In the genomic region with DNA sequence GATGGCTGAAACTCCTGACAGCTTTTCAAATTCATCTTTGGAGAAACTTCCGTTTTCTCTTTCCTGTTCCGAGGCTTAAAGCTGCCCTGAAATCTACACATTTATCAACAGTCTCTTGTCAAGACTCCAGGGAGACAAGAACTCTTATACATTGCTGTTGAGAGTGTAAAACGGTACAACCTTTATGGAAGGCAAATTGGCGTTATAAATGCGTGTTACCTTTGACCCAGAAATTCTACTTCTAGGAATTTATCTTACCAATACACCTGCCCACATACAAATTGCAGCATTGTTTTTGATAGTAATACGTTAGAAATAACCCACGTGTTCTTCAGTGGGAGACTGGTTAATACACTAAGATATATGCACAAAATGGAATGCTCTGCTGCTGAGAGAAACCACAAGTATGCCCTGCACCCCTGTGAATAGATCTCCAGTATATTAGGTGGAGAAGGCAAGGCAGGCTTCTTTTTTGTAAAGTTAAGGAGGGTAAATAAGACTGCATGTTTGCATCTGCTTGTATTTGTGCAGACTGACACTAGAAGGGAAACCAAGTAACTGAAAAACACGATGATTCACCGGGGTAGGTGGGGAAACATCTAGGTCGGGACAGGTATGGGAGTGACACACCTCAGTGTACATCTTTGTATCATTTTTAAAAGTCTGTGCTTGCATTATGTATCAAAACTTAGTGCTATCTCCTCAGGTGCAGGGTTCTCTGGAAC, we compare ENCODE assay signal across 18 cellular contexts.
DNase-seq lines count a peak whose midpoint lies in the region; ATAC-seq and TF ChIP-seq lines count a peak whose summit lies in the region.
"Had no signal": no experiment of that assay in that cellular context is flagged by ENCODE, and none has a peak within 500 bp of the region (broad histone marks: within the 10 kb centered on the region; RNA-seq: fewer than 3 reads in every experiment).

No MANE protein-coding gene starts in this region.

- H3K4me3 Mint-ChIP-seq in T-helper 17 cell (no peak overlapping the region), endothelial cell (ENCODE audit: unreplicated experiment) (no peak overlapping the region)
- H3K4me3 Mint-ChIP-seq: activated CD8-positive, alpha-beta T cell treated with anti-CD3 and anti-CD28 coated beads, Interleukin-2, amount 10 ng/mL, durations not matched to agents 7 days and 5 days; activated naive CD8-positive, alpha-beta T cell treated with anti-CD3 and anti-CD28 coated beads for 36 hours; neural crest cell had no signal

- H3K4me1 Mint-ChIP-seq in T-helper 17 cell (peaks cover 27% of the 10 kb centered on the region), endothelial cell (ENCODE audit: unreplicated experiment) (peaks cover 29% of the 10 kb centered on the region)

- 38 to 56% methylated on average over 10 of the region's 10 CpGs for WGBS in esophagus squamous epithelium, 2 donors
- 82 to 86% (median 84%) methylated on average over 10 of the region's 10 CpGs for WGBS in psoas muscle, 3 donors

- H3K27ac ChIP-seq in cardiac muscle cell (peak overlapping the region; percentile 15), esophagus squamous epithelium (peak overlapping the region in 3 of 4 donors; percentile 24 to 50 (median 39)), psoas muscle (no peak overlapping the region), caudate nucleus (ENCODE audit: low read depth, low read length) (no peak overlapping the region)
- H3K27ac ChIP-seq: upper lobe of right lung had no signal

- intact Hi-C loops in left ventricle myocardium superior (cut with micrococcal nuclease), result no loop called here
- intact Hi-C loops in esophagus squamous epithelium (cut with DNase I), result no loop called here
- intact Hi-C loops in psoas muscle (cut with DNase I), result no loop called here

- H3K9me3 ChIP-seq in cardiac muscle cell (ENCODE audit: low read depth) (no peaks in the 10 kb centered on the region), T-helper 17 cell (ENCODE audit: control insufficient read depth, low read length, poor library complexity, severe bottlenecking) (no peaks in the 10 kb centered on the region), esophagus squamous epithelium (no peaks in the 10 kb centered on the region), psoas muscle (no peaks in the 10 kb centered on the region)
- H3K9me3 ChIP-seq: upper lobe of right lung had no signal

- no peaks in the 10 kb centered on the region for H3K9me3 Mint-ChIP-seq in endothelial cell (ENCODE audit: unreplicated experiment)
- H3K9me3 Mint-ChIP-seq: activated naive CD8-positive, alpha-beta T cell treated with anti-CD3 and anti-CD28 coated beads for 36 hours; neural crest cell had no signal

- H3K36me3 Mint-ChIP-seq in T-helper 17 cell (ENCODE audit: low read depth) (peaks cover 4% of the 10 kb centered on the region), endothelial cell (ENCODE audit: low read depth, unreplicated experiment) (no peaks in the 10 kb centered on the region)

- H3K27me3 Mint-ChIP-seq in T-helper 17 cell, result peaks cover 17% of the 10 kb centered on the region
- H3K27me3 Mint-ChIP-seq in endothelial cell (ENCODE audit: unreplicated experiment), result peaks cover 12% of the 10 kb centered on the region
- H3K27me3 Mint-ChIP-seq: activated naive CD8-positive, alpha-beta T cell treated with anti-CD3 and anti-CD28 coated beads for 36 hours had no signal

- no peak for ATAC-seq in left ventricle myocardium superior
- no peak for ATAC-seq in T-helper 17 cell
- ATAC-seq in psoas muscle, result no peak
- ATAC-seq in HG03378 (IDR thresholded peaks at IDR 0.05; ENCODE audit: unreplicated experiment), result no peak
- ATAC-seq: activated CD8-positive, alpha-beta T cell treated with anti-CD3 and anti-CD28 coated beads, Interleukin-2, amount 10 ng/mL, durations not matched to agents 7 days and 5 days; upper lobe of right lung had no signal

- peak overlapping the region; percentile 19 for H3K27ac Mint-ChIP-seq in T-helper 17 cell
- no peak overlapping the region for H3K27ac Mint-ChIP-seq in endothelial cell (ENCODE audit: unreplicated experiment)
- H3K27ac Mint-ChIP-seq: activated CD8-positive, alpha-beta T cell treated with anti-CD3 and anti-CD28 coated beads, Interleukin-2, amount 10 ng/mL, durations not matched to agents 7 days and 5 days; activated naive CD8-positive, alpha-beta T cell treated with anti-CD3 and anti-CD28 coated beads for 36 hours had no signal

- TF ChIP-seq CTCF in cardiac muscle cell (IDR thresholded peaks at IDR 0.05; ENCODE audit: low read depth, low read length) (no peak), esophagus squamous epithelium (IDR thresholded peaks at IDR 0.05) (no peak), psoas muscle (IDR thresholded peaks at IDR 0.05) (no peak), endothelial cell (IDR thresholded peaks at IDR 0.05; ENCODE audit: unreplicated experiment) (no peak)

- H3K4me3 ChIP-seq in cardiac muscle cell (no peak overlapping the region), esophagus squamous epithelium (no peak overlapping the region), psoas muscle (no peak overlapping the region)
- H3K4me3 ChIP-seq: upper lobe of right lung had no signal

- DNase-seq in cardiac muscle cell (ENCODE audit: low read depth in 1 of 2, low spot score in 1 of 2), result peak in 1 of 2 donors; percentile 35
- DNase-seq in left ventricle myocardium superior, result no peak
- DNase-seq in T-helper 17 cell, result no peak
- DNase-seq in esophagus squamous epithelium (lab: John Stamatoyannopoulos, UW), result no peak
- no peak for DNase-seq in psoas muscle
- DNase-seq in caudate nucleus (lab: John Stamatoyannopoulos, UW), result no peak
- no peak for DNase-seq in endothelial cell (ENCODE audit: low spot score)
- DNase-seq: activated CD8-positive, alpha-beta T cell treated with anti-CD3 and anti-CD28 coated beads, Interleukin-2, amount 10 ng/mL, durations not matched to agents 7 days and 5 days; activated naive CD8-positive, alpha-beta T cell treated with anti-CD3 and anti-CD28 coated beads for 36 hours; dermis blood vessel endothelial cell; glutamatergic neuron; KG1; left cardiac atrium; NCI-H2081 treated with DMSO at 0.1 percent for 48 hours; T-helper 2 cell; upper lobe of right lung had no signal

- no peaks in the 10 kb centered on the region for H3K27me3 ChIP-seq in cardiac muscle cell
- H3K27me3 ChIP-seq in esophagus squamous epithelium, result no peaks in the 10 kb centered on the region
- H3K27me3 ChIP-seq in psoas muscle (ENCODE audit: insufficient read depth in 3 of 3, low read length in 2 of 3), result no peaks in the 10 kb centered on the region
- H3K27me3 ChIP-seq: upper lobe of right lung had no signal

- no peak for TF ChIP-seq POLR2A in esophagus squamous epithelium (IDR thresholded peaks at IDR 0.05)

- H3K4me1 ChIP-seq in cardiac muscle cell (ENCODE audit: low read depth), result peaks cover 9% of the 10 kb centered on the region
- peaks cover 5 to 71% (median 22%) of the 10 kb centered on the region in 3 donors for H3K4me1 ChIP-seq in esophagus squamous epithelium
- H3K4me1 ChIP-seq in psoas muscle, result peaks cover 19% of the 10 kb centered on the region

- H3K36me3 ChIP-seq in cardiac muscle cell (no peaks in the 10 kb centered on the region), esophagus squamous epithelium (no peaks in the 10 kb centered on the region), psoas muscle (ENCODE audit: insufficient read depth in 1 of 2, low read depth in 1 of 2) (no peaks in the 10 kb centered on the region)
- H3K36me3 ChIP-seq: upper lobe of right lung had no signal

Comparison
In these comparisons a context has a peak if more than half of its experiments do, and no peak if none do; other contexts are left out.
1. H3K27ac ChIP-seq: peak in cardiac muscle cell (single experiment) and esophagus squamous epithelium (3 of 4); none in psoas muscle (single experiment) and caudate nucleus (single experiment).